13 cellular contexts compared by ENCODE assay signal in the genomic region with DNA sequence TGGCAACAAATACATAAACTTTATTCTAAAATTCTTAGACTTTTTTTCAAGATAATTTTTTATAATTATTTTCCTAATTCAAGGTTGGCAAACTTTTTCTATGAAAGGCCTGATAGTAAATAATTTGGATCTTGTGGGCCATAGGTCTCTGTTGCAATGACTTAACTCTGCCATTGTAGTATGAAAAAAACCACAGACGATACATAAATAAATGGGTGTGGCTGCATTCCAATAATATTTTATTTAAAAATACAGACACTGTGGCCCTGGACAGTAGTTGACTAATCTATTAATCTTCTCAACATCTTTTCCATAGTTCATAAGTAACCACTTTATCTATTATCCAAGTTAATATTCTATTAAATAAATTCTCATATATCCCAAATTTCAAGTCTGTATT.
A peak's percentile ranks its signal among the peaks of the same experiment; 100 is the strongest.
DNase-seq lines count a peak whose midpoint lies in the region; ATAC-seq and TF ChIP-seq lines count a peak whose summit lies in the region.
"Had no signal": no experiment of that assay in that cellular context is flagged by ENCODE, and none has a peak within 500 bp of the region (broad histone marks: within the 10 kb centered on the region; RNA-seq: fewer than 3 reads in every experiment).

No MANE protein-coding gene starts in this region.

- H3K4me3 ChIP-seq in AG10803 (ENCODE audit: low read length) (no peak overlapping the region), GM23248 (no peak overlapping the region), fibroblast of the aortic adventitia (ENCODE audit: low read depth, low read length) (no peak overlapping the region)
- H3K4me3 ChIP-seq: BLaER1, GM23338 had no signal

- H3K27me3 Mint-ChIP-seq in activated naive CD8-positive, alpha-beta T cell treated with anti-CD3 and anti-CD28 coated beads, Interleukin-2, amount 50 U/mL, for 24 hours: no peaks in the 10 kb centered on the region

- H3K27ac Mint-ChIP-seq in activated naive CD8-positive, alpha-beta T cell treated with anti-CD3 and anti-CD28 coated beads, Interleukin-2, amount 50 U/mL, for 24 hours: no peak overlapping the region
- H3K27ac Mint-ChIP-seq: GM23338, H9 had no signal

- ATAC-seq in HG02885 (IDR thresholded peaks at IDR 0.05; ENCODE audit: poor library complexity, unreplicated experiment): no peak
- ATAC-seq in activated naive CD8-positive, alpha-beta T cell treated with anti-CD3 and anti-CD28 coated beads, Interleukin-2, amount 50 U/mL, for 24 hours: no peak

- H3K36me3 ChIP-seq in GM23248 (ENCODE audit: low read depth): peaks cover 75% of the 10 kb centered on the region
- H3K36me3 ChIP-seq: BLaER1 had no signal

- H3K4me3 Mint-ChIP-seq in activated naive CD8-positive, alpha-beta T cell treated with anti-CD3 and anti-CD28 coated beads, Interleukin-2, amount 50 U/mL, for 24 hours: no peak overlapping the region
- H3K4me3 Mint-ChIP-seq: CD8-positive, alpha-beta memory T cell; GM23338; H9 had no signal

- H3K4me1 Mint-ChIP-seq in activated naive CD8-positive, alpha-beta T cell treated with anti-CD3 and anti-CD28 coated beads, Interleukin-2, amount 50 U/mL, for 24 hours: no peaks in the 10 kb centered on the region
- H3K4me1 Mint-ChIP-seq: GM23338 had no signal

- no peaks in the 10 kb centered on the region for H3K9me3 Mint-ChIP-seq in activated naive CD8-positive, alpha-beta T cell treated with anti-CD3 and anti-CD28 coated beads, Interleukin-2, amount 50 U/mL, for 24 hours
- H3K9me3 Mint-ChIP-seq: CD8-positive, alpha-beta memory T cell; GM23338; H9 had no signal

- in situ Hi-C loops in GM23248 (cut with MboI): no loop called here

- H3F3A ChIP-seq in GM23248 (ENCODE audit: insufficient read depth): peaks cover 10% of the 10 kb centered on the region

- H3K4me1 ChIP-seq in GM23248 (ENCODE audit: insufficient read depth): peaks cover 7% of the 10 kb centered on the region
- H3K4me1 ChIP-seq: BLaER1 had no signal

- no peak overlapping the region for H3K27ac ChIP-seq in GM23248
- H3K27ac ChIP-seq: BLaER1 had no signal

- H4K20me1 ChIP-seq in GM23248 (ENCODE audit: insufficient read depth): no peaks in the 10 kb centered on the region
- H4K20me1 ChIP-seq: BLaER1 had no signal

- DNase-seq in AG10803 (ENCODE audit: low read depth): peak; percentile 16
- peak; percentile 22 for DNase-seq in GM23248
- DNase-seq in SW480 (ENCODE audit: low spot score): peak; percentile 54
- peak; percentile 14 for DNase-seq in fibroblast of the aortic adventitia (ENCODE audit: low read depth)
- no peak for DNase-seq in NCI-H526 (lab: John Stamatoyannopoulos, UW)
- DNase-seq in islet precursor cell: no peak
- DNase-seq in activated naive CD8-positive, alpha-beta T cell treated with anti-CD3 and anti-CD28 coated beads, Interleukin-2, amount 50 U/mL, for 24 hours: no peak
- DNase-seq: H9 had no signal

- WGBS in GM23248 (ENCODE audit: low coverage in 1 of 2, low lambda C conversion rate in 2 of 2, missing lambda C conversion rate in 2 of 2), 2 experiments: 41 to 66% methylated on average over 1 of the region's 1 CpG

- no peaks in the 10 kb centered on the region for H3K9me2 ChIP-seq in GM23248 (ENCODE audit: insufficient read depth)

- no peak for TF ChIP-seq CTCF in AG10803 (conservative IDR thresholded peaks at IDR 0.05; ENCODE audit: low read length)
- TF ChIP-seq CTCF in fibroblast of the aortic adventitia (IDR thresholded peaks at IDR 0.05; ENCODE audit: insufficient read depth, low read length): no peak

- H3K4me2 ChIP-seq in GM23248 (ENCODE audit: unreplicated experiment): no peak overlapping the region
- H3K4me2 ChIP-seq: BLaER1, GM23338 had no signal

- no peaks in the 10 kb centered on the region for H3K27me3 ChIP-seq in GM23248 (replicated peaks; ENCODE audit: insufficient read depth)
- H3K27me3 ChIP-seq: BLaER1 had no signal

- no peak overlapping the region for H3K9ac ChIP-seq in GM23248
- H3K9ac ChIP-seq: BLaER1 had no signal

- no peak overlapping the region for H2AFZ ChIP-seq in GM23248
- H2AFZ ChIP-seq: GM23338 had no signal

- H3K9me3 ChIP-seq in GM23248 (ENCODE audit: low read depth): no peaks in the 10 kb centered on the region
- H3K9me3 ChIP-seq: BLaER1, Caco-2 had no signal

- no peaks in the 10 kb centered on the region for H3K36me3 Mint-ChIP-seq in activated naive CD8-positive, alpha-beta T cell treated with anti-CD3 and anti-CD28 coated beads, Interleukin-2, amount 50 U/mL, for 24 hours (ENCODE audit: low read depth)

- no peaks in the 10 kb centered on the region for H3K79me2 ChIP-seq in GM23248 (ENCODE audit: insufficient read depth)

Comparison
In these comparisons a context has a peak if more than half of its experiments do, and no peak if none do; other contexts are left out.
1. DNase-seq: peak in AG10803 (single experiment), GM23248 (single experiment), SW480 (single experiment) and fibroblast of the aortic adventitia (single experiment); none in NCI-H526 (0 of 2), islet precursor cell (single experiment) and activated naive CD8-positive, alpha-beta T cell treated with anti-CD3 and anti-CD28 coated beads, Interleukin-2, amount 50 U/mL, for 24 hours (single experiment).